Comparison of ENCODE assay signal across 5 cellular contexts in genomic region chr4:3896871-3897578, GRCh38.
A peak's percentile ranks its signal among the peaks of the same experiment; 100 is the strongest.
DNase-seq lines count a peak whose midpoint lies in the region; ATAC-seq, FAIRE-seq and TF ChIP-seq lines count a peak whose summit lies in the region.
"Not testable (repeated sequence)": the region's sequence is repeated elsewhere in the genome, so short reads cannot be mapped to it uniquely, and the experiment has no call there.

No MANE protein-coding gene starts in this region.

- not testable (repeated sequence) for H3K79me1 ChIP-seq in neuronal stem cell (ENCODE audit: low read depth, low read length); trophoblast cell (ENCODE audit: low read length)

- H3K9me3 Mint-ChIP-seq in WTC11, result not testable (repeated sequence)

- H3K9me1 ChIP-seq in K562 (ENCODE audit: control insufficient read depth, insufficient read depth, low read length), result not testable (repeated sequence)

- H3K4me3 ChIP-seq in K562; neuronal stem cell (ENCODE audit: low read length in 2 of 2); trophoblast cell (ENCODE audit: low read depth, low read length): not testable (repeated sequence)

- CTCF ChIA-PET in WTC11 (lab: Charles Lee), result interaction anchor here (1.4 kb wide), 1 partner anchor 45 kb away, joined by 5 read pairs; no protein-coding TSS in a partner anchor
- CTCF ChIA-PET in K562 (lab: Yijun Ruan, JAX; ENCODE audit: low intra/inter-chr PET ratio), result not testable (repeated sequence)

- not testable (repeated sequence) for H3K4me2 ChIP-seq in K562 (ENCODE audit: insufficient read depth, low read length); neuronal stem cell (ENCODE audit: insufficient read depth, low read length, poor library complexity, severe bottlenecking); trophoblast cell (ENCODE audit: low read length)

- not testable (repeated sequence) for TF ChIP-seq CTCF in WTC11 (IDR thresholded peaks at IDR 0.05); K562 (IDR thresholded peaks at IDR 0.05 in 2 of 3, conservative IDR thresholded peaks at IDR 0.05 in 1 of 3; ENCODE audit: insufficient read depth in 2 of 3, low read depth in 1 of 3, low read length in 3 of 3)

- not testable (repeated sequence) for H3K18ac ChIP-seq in neuronal stem cell (ENCODE audit: low read length); trophoblast cell (ENCODE audit: low read length)

- in situ Hi-C loops in K562 (cut with MboI), result not testable (repeated sequence)

- POLR2A ChIA-PET in WTC11 (lab: Charles Lee); K562 (lab: Yijun Ruan, JAX): not testable (repeated sequence)

- not testable (repeated sequence) for H4K12ac ChIP-seq in trophoblast cell (ENCODE audit: low read depth, low read length)

- not testable (repeated sequence) for H4K91ac ChIP-seq in neuronal stem cell (ENCODE audit: low read depth, low read length, poor library complexity); trophoblast cell (ENCODE audit: low read depth, low read length)

- H2BK15ac ChIP-seq in neuronal stem cell (ENCODE audit: low read length), result not testable (repeated sequence)

- not testable (repeated sequence) for H3K27ac ChIP-seq in K562 (ENCODE audit: extremely low read depth, low read depth, low read length); neuronal stem cell (replicated peaks; ENCODE audit: low read length); trophoblast cell (ENCODE audit: low read depth, low read length)

- not testable (repeated sequence) for H3K36me3 Mint-ChIP-seq in WTC11

- H4K20me1 ChIP-seq in K562 (replicated peaks; ENCODE audit: control insufficient read depth, insufficient read depth, low read length), result not testable (repeated sequence)

- H3K9ac ChIP-seq in K562 (ENCODE audit: insufficient read depth in 1 of 2, low read depth in 2 of 2, low read length in 2 of 2); trophoblast cell (ENCODE audit: low read length): not testable (repeated sequence)
- H3K9ac ChIP-seq in neuronal stem cell (ENCODE audit: low read depth, low read length, poor library complexity), result peak overlapping the region; percentile 21

- not testable (repeated sequence) for H3K4ac ChIP-seq in neuronal stem cell (ENCODE audit: low read length); trophoblast cell (ENCODE audit: low read depth, low read length)

- not testable (repeated sequence) for H2BK12ac ChIP-seq in neuronal stem cell (ENCODE audit: low read length); trophoblast cell (ENCODE audit: low read length)

- BruUV-seq in K562 (replicated peaks; lab: Mats Ljungman, UMichigan), result not testable (repeated sequence)

- not testable (repeated sequence) for H2AK5ac ChIP-seq in neuronal stem cell (ENCODE audit: low read depth, low read length)
- H2AK5ac ChIP-seq in trophoblast cell (ENCODE audit: low read length), result peak overlapping the region; percentile 23

- TF ChIP-seq EP300 in K562 (IDR thresholded peaks at IDR 0.05; ENCODE audit: low read length), result not testable (repeated sequence)

- H3K27ac Mint-ChIP-seq in WTC11, result not testable (repeated sequence)

- H2BK120ac ChIP-seq in neuronal stem cell (ENCODE audit: low read depth, low read length); trophoblast cell (ENCODE audit: insufficient read depth, low read length, poor library complexity): not testable (repeated sequence)

- H3K14ac ChIP-seq in neuronal stem cell (ENCODE audit: low read length); trophoblast cell (ENCODE audit: low read length): not testable (repeated sequence)

- not testable (repeated sequence) for H2AFZ ChIP-seq in K562 (ENCODE audit: low read depth, low read length); neuronal stem cell (ENCODE audit: low read length); trophoblast cell (ENCODE audit: insufficient read depth, low read length, poor library complexity)

- intact Hi-C loops in K562 (cut with micrococcal nuclease), result not testable (repeated sequence)

- not testable (repeated sequence) for H3K4me3 Mint-ChIP-seq in WTC11

- not testable (repeated sequence) for ATAC-seq in WTC11, K562

- peaks cover 28% of the 10 kb centered on the region for H3K4me1 Mint-ChIP-seq in WTC11

- not testable (repeated sequence) for H3K27me3 Mint-ChIP-seq in WTC11 (ENCODE audit: low read depth)

- not testable (repeated sequence) for FAIRE-seq in K562 (lab: Jason Lieb, UNC)
- FAIRE-seq in frontal cortex (lab: Jason Lieb, UNC), result peak; percentile 33

- H3K9me3 ChIP-seq in K562 (replicated peaks; ENCODE audit: control insufficient read depth, insufficient read depth, low read depth, low read length); neuronal stem cell (replicated peaks in 1 of 2; ENCODE audit: control insufficient read depth in 2 of 2, insufficient read depth in 1 of 2, low read depth in 1 of 2, low read length in 2 of 2); trophoblast cell (ENCODE audit: insufficient read depth, low read depth, low read length): not testable (repeated sequence)

- not testable (repeated sequence) for H3K36me3 ChIP-seq in K562 (ENCODE audit: control insufficient read depth, insufficient read depth, low read length); neuronal stem cell (replicated peaks in 1 of 2; ENCODE audit: control insufficient read depth in 2 of 2, insufficient read depth in 2 of 2, low read length in 2 of 2); trophoblast cell (ENCODE audit: control insufficient read depth in 1 of 2, insufficient read depth in 2 of 2, low read length in 2 of 2)

- TF ChIP-seq RAD21 in K562 (CRISPR knock-in tag; conservative IDR thresholded peaks at IDR 0.05 in 1 of 2, IDR thresholded peaks at IDR 0.05 in 1 of 2), result not testable (repeated sequence)

- not testable (repeated sequence) for H3K23ac ChIP-seq in neuronal stem cell (ENCODE audit: low read depth, low read length, poor library complexity); trophoblast cell (ENCODE audit: low read length)

- not testable (repeated sequence) for DNase-seq in WTC11 (ENCODE audit: low spot score); K562 (ENCODE audit: extremely low read depth in 1 of 4, low spot score in 3 of 4); frontal cortex (ENCODE audit: low spot score in 2 of 2); neuronal stem cell (ENCODE audit: low spot score); trophoblast cell

- H4K8ac ChIP-seq in neuronal stem cell (ENCODE audit: low read depth, low read length); trophoblast cell (ENCODE audit: low read depth, low read length): not testable (repeated sequence)

- H3K4me1 ChIP-seq in K562 (replicated peaks in 1 of 2; ENCODE audit: control insufficient read depth in 2 of 2, insufficient read depth in 2 of 2, low read length in 2 of 2); neuronal stem cell (ENCODE audit: control insufficient read depth in 2 of 2, insufficient read depth in 1 of 2, low read depth in 1 of 2, low read length in 2 of 2): not testable (repeated sequence)
- peaks cover 11 to 12% of the 10 kb centered on the region in 2 experiments for H3K4me1 ChIP-seq in trophoblast cell (ENCODE audit: control insufficient read depth in 1 of 2, insufficient read depth in 2 of 2, low read length in 2 of 2)

- peaks cover 9 to 36% of the 10 kb centered on the region in 2 experiments; a peak in 3 of 5 replicates for H3K27me3 ChIP-seq in K562 (ENCODE audit: control insufficient read depth in 2 of 2, insufficient read depth in 2 of 2, low read length in 2 of 2)
- not testable (repeated sequence) for H3K27me3 ChIP-seq in neuronal stem cell (ENCODE audit: control insufficient read depth in 3 of 3, insufficient read depth in 3 of 3, low read depth in 1 of 3, low read length in 3 of 3); trophoblast cell (ENCODE audit: insufficient read depth, low read length)

- WGBS in K562 (ENCODE audit: insufficient coverage, low coverage, missing lambda C conversion rate), result 5% methylated on average over 19 of the region's 20 CpGs
- WGBS in neuronal stem cell (ENCODE audit: extremely low coverage in 2 of 2, insufficient read length in 2 of 2, insufficient replicate concordance in 1 of 2), 2 donors, result no CpG with 5 or more reads among the region's 20 CpGs
- no CpG with 5 or more reads among the region's 20 CpGs for WGBS in trophoblast cell (ENCODE audit: extremely low coverage, insufficient coverage, insufficient read length)

- not testable (repeated sequence) for H3K79me2 ChIP-seq in K562 (ENCODE audit: control insufficient read depth, insufficient read depth, low read length); trophoblast cell (ENCODE audit: control insufficient read depth, insufficient read depth, low read length, poor library complexity)

- not testable (repeated sequence) for TF ChIP-seq POLR2A in K562 (conservative IDR thresholded peaks at IDR 0.05)

- not testable (repeated sequence) for H2BK5ac ChIP-seq in neuronal stem cell (ENCODE audit: low read length); trophoblast cell (ENCODE audit: low read depth, low read length, poor library complexity)

TF ChIP-seq in WTC11, 78 proteins besides CTCF, POLR2A, EP300 and RAD21:
- TF ChIP-seq HMGA2 (CRISPR knock-in tag; IDR thresholded peaks at IDR 0.05), result peak; percentile 58
TF ChIP-seq in WTC11: peak in this region for 1; not testable (repeated sequence) for 77.

TF ChIP-seq in K562, 482 proteins besides CTCF, POLR2A, EP300 and RAD21 (continues in another document):
- TF ChIP-seq USF2 (CRISPR knock-in tag; IDR thresholded peaks at IDR 0.05) (peak; percentile 63), RAD51 (IDR thresholded peaks at IDR 0.05; ENCODE audit: borderline replicate concordance, low read depth) (0 out of 2 replicates have a peak, but pooled peaks have one; percentile 19), DACH1 (IDR thresholded peaks at IDR 0.05; ENCODE audit: partially characterized antibody) (peak; percentile 91)
